9 cellular contexts compared by ENCODE assay signal in the genomic region with DNA sequence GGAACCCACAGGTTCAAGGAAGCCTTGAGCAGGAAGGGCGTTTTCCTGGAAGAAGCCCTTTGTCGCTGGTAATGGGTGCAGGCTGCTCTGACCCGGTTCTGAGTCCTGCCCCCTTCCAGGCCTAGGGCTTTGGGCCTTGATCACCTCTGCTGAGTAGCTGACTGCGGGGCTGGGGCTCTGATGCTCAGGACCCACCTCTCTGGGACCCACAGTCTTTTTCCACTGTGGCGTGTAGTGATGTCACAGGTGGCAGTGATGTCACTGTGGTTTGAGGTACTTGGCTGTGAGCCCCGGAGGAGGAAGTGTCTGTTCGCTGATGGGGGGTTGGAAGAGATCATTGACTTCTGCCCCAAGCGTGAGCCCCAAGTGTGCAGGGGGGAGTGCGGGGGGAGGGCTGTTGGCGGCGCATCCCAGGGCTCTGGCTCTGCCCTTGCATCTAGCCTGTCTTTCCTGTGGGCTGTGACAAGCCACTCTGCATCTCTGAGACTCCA. TPM values are rescaled to one million over a fixed set of nuclear protein-coding genes. Genes with fewer than 3 reads are reported as not detected.
DNase-seq lines count a peak whose midpoint lies in the region; ATAC-seq, FAIRE-seq and TF ChIP-seq lines count a peak whose summit lies in the region.
"Had no signal": no experiment of that assay in that cellular context is flagged by ENCODE, and none has a peak within 500 bp of the region (broad histone marks: within the 10 kb centered on the region; RNA-seq: fewer than 3 reads in every experiment).

No MANE protein-coding gene starts in this region.

- H3K27me3 Mint-ChIP-seq in activated T-cell treated with anti-CD3 and anti-CD28 coated beads, Interleukin-2, amount 50 U/mL, for 24 hours: no peaks in the 10 kb centered on the region

- H3K36me3 ChIP-seq in kidney (ENCODE audit: control insufficient read depth in 1 of 2, insufficient read depth in 2 of 2, low read length in 2 of 2): no peaks in the 10 kb centered on the region

- peaks cover 93% of the 10 kb centered on the region for H3K36me3 Mint-ChIP-seq in activated T-cell treated with anti-CD3 and anti-CD28 coated beads, Interleukin-2, amount 50 U/mL, for 24 hours (ENCODE audit: low read depth)

- H3K27ac ChIP-seq in kidney (ENCODE audit: low read depth in 2 of 2, low read length in 2 of 2): peak overlapping the region; percentile 28 to 76

- ATAC-seq in HG03139 (IDR thresholded peaks at IDR 0.05; ENCODE audit: unreplicated experiment) (no peak), GM18870 (IDR thresholded peaks at IDR 0.05; ENCODE audit: unreplicated experiment) (no peak)

- peak overlapping the region; percentile 99 for H3K4me3 Mint-ChIP-seq in activated T-cell treated with anti-CD3 and anti-CD28 coated beads, Interleukin-2, amount 50 U/mL, for 24 hours

- intact Hi-C loops in kidney (cut with DNase I): no loop called here

- H3K27ac Mint-ChIP-seq in activated T-cell treated with anti-CD3 and anti-CD28 coated beads, Interleukin-2, amount 50 U/mL, for 24 hours: peak overlapping the region; percentile 98

- no peaks in the 10 kb centered on the region for H3K9me3 ChIP-seq in kidney (ENCODE audit: control insufficient read depth in 1 of 2, low read length in 2 of 2)

- H3K4me1 ChIP-seq in kidney (ENCODE audit: control insufficient read depth in 1 of 2, insufficient read depth in 1 of 2, low read depth in 1 of 2, low read length in 2 of 2): peaks cover 0 to 34% of the 10 kb centered on the region in 2 donors

- DNase-seq in MV-4-11 (lab: John Stamatoyannopoulos, UW): peak; percentile 85
- peak; percentile 89 for DNase-seq in activated T-cell treated with anti-CD3 and anti-CD28 coated beads, Interleukin-2, amount 50 U/mL, for 24 hours
- no peak for DNase-seq in kidney
- peak; percentile 94 for DNase-seq in stimulated activated CD8-positive, alpha-beta memory T cell treated with anti-CD3 and anti-CD28 coated beads, Interleukin-15, amount 100 ng/mL, for 1 hour (ENCODE audit: low read depth)
- DNase-seq in DMS153 treated with DMSO at 0.1 percent for 48 hours (lab: John Stamatoyannopoulos, UW; ENCODE audit: unreplicated experiment): no peak
- no peak for DNase-seq in DMS79 treated with DMSO at 0.1 percent for 48 hours (lab: John Stamatoyannopoulos, UW)

- peaks cover 96% of the 10 kb centered on the region for H3K4me1 Mint-ChIP-seq in activated T-cell treated with anti-CD3 and anti-CD28 coated beads, Interleukin-2, amount 50 U/mL, for 24 hours (ENCODE audit: low read depth)

- peaks cover 4% of the 10 kb centered on the region for H3K9me3 Mint-ChIP-seq in activated T-cell treated with anti-CD3 and anti-CD28 coated beads, Interleukin-2, amount 50 U/mL, for 24 hours

- H3K4me3 ChIP-seq in kidney (ENCODE audit: low read length in 2 of 2): no peak overlapping the region

- no peak for TF ChIP-seq CTCF in kidney (IDR thresholded peaks at IDR 0.05; ENCODE audit: borderline replicate concordance, extremely low read depth, insufficient read depth)

- FAIRE-seq in kidney (lab: Jason Lieb, UNC): no peak
- FAIRE-seq: endothelial cell of umbilical vein had no signal

- H3K9ac ChIP-seq in kidney (ENCODE audit: low read length in 2 of 2): no peak overlapping the region

RNA-seq across cellular contexts. Expression of a gene that starts 6.9 kb away (rescaled TPM):
- total RNA-seq in kidney: 47.1 TPM
- polyA plus RNA-seq in kidney (ENCODE audit: insufficient read depth, low read depth, low replicate concordance): 7.7 TPM

RNA-seq across cellular contexts. Expression of a gene that starts 56.2 kb away (rescaled TPM):
- total RNA-seq in kidney: 75.8 TPM
- polyA plus RNA-seq in kidney (ENCODE audit: insufficient read depth, low read depth, low replicate concordance): 19.4 TPM

Comparison
In these comparisons a context has a peak if more than half of its experiments do, and no peak if none do; other contexts are left out.
1. DNase-seq: peak in MV-4-11 (single experiment), activated T-cell treated with anti-CD3 and anti-CD28 coated beads, Interleukin-2, amount 50 U/mL, for 24 hours (single experiment) and stimulated activated CD8-positive, alpha-beta memory T cell treated with anti-CD3 and anti-CD28 coated beads, Interleukin-15, amount 100 ng/mL, for 1 hour (single experiment); none in kidney (single experiment), DMS153 treated with DMSO at 0.1 percent for 48 hours (single experiment) and DMS79 treated with DMSO at 0.1 percent for 48 hours (single experiment).